15 cellular contexts compared by ENCODE assay signal in genomic region chr9:88344013-88344412, GRCh38. TPM values are rescaled to one million over a fixed set of nuclear protein-coding genes. Genes with fewer than 3 reads are reported as not detected.
DNase-seq lines count a peak whose midpoint lies in the region; ATAC-seq, FAIRE-seq and TF ChIP-seq lines count a peak whose summit lies in the region.
"Had no signal": no experiment of that assay in that cellular context is flagged by ENCODE, and none has a peak within 500 bp of the region (broad histone marks: within the 10 kb centered on the region; RNA-seq: fewer than 3 reads in every experiment).

No MANE protein-coding gene starts in this region.

- H3K27me3 ChIP-seq in PC-9 (ENCODE audit: insufficient read depth, low read depth) (no peaks in the 10 kb centered on the region), keratinocyte (ENCODE audit: control insufficient read depth, extremely low read depth, insufficient read depth, low read length) (no peaks in the 10 kb centered on the region), vagina (no peaks in the 10 kb centered on the region)
- H3K27me3 ChIP-seq: Peyer's patch had no signal

- dilution Hi-C loops in keratinocyte (cut with MboI; ENCODE audit: extremely low pct_ligation_motif_present, low sequenced_read_pairs): no loop called here

- no peak for ATAC-seq in HG03469 (IDR thresholded peaks at IDR 0.05; ENCODE audit: unreplicated experiment)

- BruUV-seq in PC-9 (replicated peaks; lab: Mats Ljungman, UMichigan): no TSS peak

- H3K4me2 ChIP-seq in PC-9 (peak overlapping the region; percentile 38; the same call in 1 of the 2 replicates), keratinocyte (ENCODE audit: control insufficient read depth, extremely low read depth, insufficient read depth, low read depth, low read length) (peak overlapping the region; percentile 22)

- H3K79me2 ChIP-seq in PC-9 (ENCODE audit: low read depth): no peaks in the 10 kb centered on the region
- no peaks in the 10 kb centered on the region for H3K79me2 ChIP-seq in keratinocyte (ENCODE audit: control insufficient read depth, insufficient read depth, low read length)

- FAIRE-seq in keratinocyte (lab: Jason Lieb, UNC): no peak

- CTCF ChIA-PET in PC-9 (lab: Charles Lee): no interaction called here

- H3K4me1 ChIP-seq in PC-9 (replicated peaks; ENCODE audit: insufficient read depth): peaks cover 23% of the 10 kb centered on the region
- H3K4me1 ChIP-seq in keratinocyte (ENCODE audit: control insufficient read depth, extremely low read depth, insufficient read depth, low read length): peaks cover 12% of the 10 kb centered on the region
- no peaks in the 10 kb centered on the region for H3K4me1 ChIP-seq in vagina
- H3K4me1 ChIP-seq: Peyer's patch had no signal

- peaks cover 13% of the 10 kb centered on the region for H3F3A ChIP-seq in PC-9 (ENCODE audit: insufficient read depth, low read depth)

- peak overlapping the region; percentile 68 for H3K27ac ChIP-seq in PC-9
- H3K27ac ChIP-seq in keratinocyte (ENCODE audit: control insufficient read depth, insufficient read depth, low read length): no peak overlapping the region
- H3K27ac ChIP-seq in vagina: no peak overlapping the region
- H3K27ac ChIP-seq: Peyer's patch had no signal

- H3K9me3 ChIP-seq in PC-9 (ENCODE audit: insufficient read depth, low read depth) (0 out of 2 replicates have a peak, but pooled peaks cover 4% of the 10 kb centered on the region), keratinocyte (ENCODE audit: control insufficient read depth, low read depth, low read length) (no peaks in the 10 kb centered on the region), vagina (no peaks in the 10 kb centered on the region)
- H3K9me3 ChIP-seq: Peyer's patch had no signal

- H2AFZ ChIP-seq in PC-9 (no peak overlapping the region), keratinocyte (ENCODE audit: control insufficient read depth, low read length) (no peak overlapping the region)

- POLR2A ChIA-PET in PC-9 (lab: Charles Lee; ENCODE audit: unreplicated experiment): no interaction called here

- intact Hi-C loops in PC-9 (cut with micrococcal nuclease; ENCODE audit: unreplicated experiment): loop anchor here (1.0 to 5.0 kb wide), 4 partner anchors 44 to 171 kb away; partner anchors contain the start of gene SPIN1
- intact Hi-C loops in vagina (cut with DNase I): no loop called here

- H3K9me2 ChIP-seq in PC-9 (ENCODE audit: insufficient read depth): no peaks in the 10 kb centered on the region

- H3K4me3 ChIP-seq in PC-9 (no peak overlapping the region), keratinocyte (ENCODE audit: control insufficient read depth in 2 of 3, extremely low read depth in 1 of 3, insufficient read depth in 2 of 3, low read depth in 1 of 3, low read length in 3 of 3) (no peak overlapping the region), vagina (no peak overlapping the region)
- H3K4me3 ChIP-seq: Peyer's patch had no signal

- no peaks in the 10 kb centered on the region for H3K36me3 ChIP-seq in PC-9 (ENCODE audit: low read depth)
- H3K36me3 ChIP-seq in keratinocyte (ENCODE audit: control insufficient read depth in 2 of 2, extremely low read depth in 1 of 2, insufficient read depth in 2 of 2, low read length in 2 of 2): no peaks in the 10 kb centered on the region
- H3K36me3 ChIP-seq in vagina: no peaks in the 10 kb centered on the region
- H3K36me3 ChIP-seq: Peyer's patch had no signal

- H3K9me1 ChIP-seq in keratinocyte (ENCODE audit: control insufficient read depth, extremely low read depth, insufficient read depth, low read length): no peaks in the 10 kb centered on the region

- TF ChIP-seq CTCF in PC-9 (conservative IDR thresholded peaks at IDR 0.05) (no peak), keratinocyte (optimal IDR thresholded peaks at IDR 0.05 in 1 of 3, IDR thresholded peaks at IDR 0.05 in 1 of 3, conservative IDR thresholded peaks at IDR 0.05 in 1 of 3; ENCODE audit: extremely low read depth in 1 of 3, insufficient read depth in 2 of 3, low read length in 3 of 3) (no peak), vagina (IDR thresholded peaks at IDR 0.05) (no peak)

- peak; percentile 11 for DNase-seq in stimulated activated CD4-positive, alpha-beta T cell treated with anti-CD3 and anti-CD28 coated beads, Interleukin-15, amount 100 ng/mL, for 24 hours
- no peak for DNase-seq in stimulated activated CD4-positive, alpha-beta T cell treated with anti-CD3 and anti-CD28 coated beads, Interleukin-2, amount 100 ng/mL, for 24 hours
- no peak for DNase-seq in PC-9
- DNase-seq in keratinocyte (ENCODE audit: low read depth, low spot score): no peak
- DNase-seq in activated CD8-positive, alpha-beta memory T cell treated with anti-CD3 and anti-CD28 coated beads for 24 hours: no peak
- DNase-seq in vagina (ENCODE audit: extremely low spot score in 2 of 2): no peak
- DNase-seq: AML-193; CD4-positive, alpha-beta memory T cell; HCEC 1CT; NCI-H1092; NCI-H446 treated with DMSO at 0.1 percent for 48 hours; NCI-H748 treated with DMSO at 0.1 percent for 48 hours; Peyer's patch; SHP77 had no signal

- no peak for TF ChIP-seq POLR2A in vagina (IDR thresholded peaks at IDR 0.05)

- H3K9ac ChIP-seq in keratinocyte (ENCODE audit: control insufficient read depth, extremely low read depth, insufficient read depth, low read length): no peak overlapping the region

- no peaks in the 10 kb centered on the region for H4K20me1 ChIP-seq in PC-9 (ENCODE audit: insufficient read depth)
- H4K20me1 ChIP-seq in keratinocyte (ENCODE audit: control insufficient read depth, extremely low read depth, insufficient read depth, low read length): no peaks in the 10 kb centered on the region

RNA-seq across cellular contexts. Expression of gene SPIN1, which starts 44.2 kb away (rescaled TPM):
- total RNA-seq in PC-9 (2021) (102 and 112 TPM in 2 replicates), vagina (72.9 TPM)
- 47.3 to 68.8 TPM (median 61.2 TPM) in 3 replicates for polyA plus RNA-seq in keratinocyte
- 52.2 TPM for polyA plus RNA-seq in keratinocyte (2011; ENCODE audit: low read depth)
- 36.8 and 68.0 TPM in 2 replicates for polyA plus RNA-seq in keratinocyte (2011; cell fraction: cytosol; rRNA removed)
- 58.1 and 64.7 TPM in 2 replicates for polyA plus RNA-seq in keratinocyte (2011; cell fraction: nucleus; rRNA removed)
- 26.9 and 39.7 TPM in 2 replicates for polyA plus RNA-seq in keratinocyte (2012; ENCODE audit: low replicate concordance)
- polyA minus RNA-seq in keratinocyte: 22.0 to 87.4 TPM (median 44.9 TPM) in 3 replicates
- 37.2 TPM for polyA minus RNA-seq in keratinocyte (2011; cell fraction: cytosol; rRNA and poly(A)+ RNA removed)
- 24.1 and 54.7 TPM in 2 replicates for polyA minus RNA-seq in keratinocyte (2011; cell fraction: nucleus; rRNA and poly(A)+ RNA removed)
